In the genomic region with DNA sequence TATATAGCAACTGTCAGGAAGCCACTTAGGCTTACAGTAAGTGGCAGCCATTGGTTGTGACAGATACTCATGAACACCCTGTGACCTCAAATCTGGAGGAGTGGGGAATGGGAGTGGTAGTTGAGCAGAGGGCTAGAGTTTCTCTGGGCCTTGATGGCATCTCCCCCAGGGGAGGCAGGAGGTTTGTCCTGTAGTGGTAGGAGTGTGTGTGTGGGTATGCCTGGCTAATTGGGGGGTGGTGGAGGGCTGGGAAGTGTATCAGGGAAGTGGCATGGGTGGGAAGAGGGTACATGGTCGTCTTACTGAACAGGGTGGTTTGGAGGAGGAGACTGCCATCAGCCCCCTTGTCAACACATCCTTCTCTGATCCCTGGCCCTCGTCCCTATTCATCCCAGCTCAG, we compare ENCODE assay signal across 34 cellular contexts.
"Had no signal": no experiment of that assay in that cellular context is flagged by ENCODE, and none has a peak within 500 bp of the region (broad histone marks: within the 10 kb centered on the region; RNA-seq: fewer than 3 reads in every experiment).

No MANE protein-coding gene starts in this region.

- H3K9me3 ChIP-seq: adrenal gland, body of pancreas had no signal

- DNase-seq: activated B cell treated with CpG ODN at 0.5 μM for 24 hours; activated CD4-positive, alpha-beta memory T cell treated with anti-CD3 and anti-CD28 coated beads for 36 hours; activated CD4-positive, alpha-beta T cell treated with anti-CD3 and anti-CD28 coated beads for 4 hours; activated CD4-positive, alpha-beta T cell treated with anti-CD3 and anti-CD28 coated beads, Interleukin-2, amount 10 ng/mL, durations not matched to agents 24 days and 14 days; activated CD4-positive, alpha-beta T cell treated with anti-CD3 and anti-CD28 coated beads, Interleukin-2, amount 50 U/mL, for 1 hour; activated CD4-positive, alpha-beta T cell treated with anti-CD3 and anti-CD28 coated beads, Interleukin-2, amount 50 U/mL, for 4 hours; activated CD4-positive, CD25-positive, alpha-beta regulatory T cell treated with anti-CD3 and anti-CD28 coated beads, Interleukin-2, amount 50 U/mL, for 72 hours; activated CD8-positive, alpha-beta memory T cell treated with anti-CD3 and anti-CD28 coated beads, Interleukin-2, amount 50 U/mL, for 4 hours; activated CD8-positive, alpha-beta T cell treated with anti-CD3 and anti-CD28 coated beads for 36 hours; activated effector memory CD4-positive, alpha-beta T cell treated with anti-CD3 and anti-CD28 coated beads, Interleukin-2, amount 50 U/mL, for 16 hours; activated gamma-delta T cell treated with Interleukin-2 at 50 U/mL for 16 hours; activated naive CD4-positive, alpha-beta T cell; activated naive CD4-positive, alpha-beta T cell treated with anti-CD3 and anti-CD28 coated beads for 36 hours; activated naive CD4-positive, alpha-beta T cell treated with anti-CD3 and anti-CD28 coated beads, Interleukin-2, amount 50 U/mL, for 16 hours; activated naive CD8-positive, alpha-beta T cell treated with anti-CD3 and anti-CD28 coated beads for 36 hours; activated T-cell treated with anti-CD3 and anti-CD28 coated beads for 4 hours; activated T-cell treated with anti-CD3 and anti-CD28 coated beads, Interleukin-2, amount 50 U/mL, for 1 hour; activated T-cell treated with anti-CD3 and anti-CD28 coated beads, Interleukin-2, amount 50 U/mL, for 4 hours; activated T-cell treated with anti-CD3 and anti-CD28 coated beads, Interleukin-2, amount 50 U/mL, for 72 hours; adrenal gland; amniotic stem cell; aorta; body of pancreas; brain microvascular endothelial cell; caudate nucleus; cerebellar nuclear complex; T-helper 1 cell; T-helper 2 cell; T-helper 9 cell had no signal

- H3K27ac ChIP-seq: adrenal gland, body of pancreas, brain microvascular endothelial cell, cardiac muscle cell, VCaP had no signal

- H3K4me1 ChIP-seq: body of pancreas had no signal

- H3K27me3 ChIP-seq: adrenal gland, body of pancreas, cardiac muscle cell had no signal

- H3K36me3 ChIP-seq: adrenal gland, brain microvascular endothelial cell, cardiac muscle cell had no signal

- FAIRE-seq: astrocyte, bronchial epithelial cell, TTC549 had no signal

- H3K4me3 ChIP-seq: adrenal gland, body of pancreas, cardiac muscle cell had no signal
